In genomic region chr2:101151859-101152194, GRCh38 we compare ENCODE assay signal across 8 cellular contexts. TPM values are rescaled to one million over a fixed set of nuclear protein-coding genes. Genes with fewer than 3 reads are reported as not detected.
DNase-seq lines count a peak whose midpoint lies in the region; ATAC-seq and TF ChIP-seq lines count a peak whose summit lies in the region.

No MANE protein-coding gene starts in this region.

- H2BK5ac ChIP-seq in trophoblast cell (ENCODE audit: low read depth, low read length, poor library complexity): no peak overlapping the region

- no peaks in the 10 kb centered on the region for H3K9me3 ChIP-seq in RWPE2 (ENCODE audit: severe bottlenecking)
- H3K9me3 ChIP-seq in trophoblast cell (ENCODE audit: insufficient read depth, low read depth, low read length): no peaks in the 10 kb centered on the region

- no peak overlapping the region for H2BK120ac ChIP-seq in trophoblast cell (ENCODE audit: insufficient read depth, low read length, poor library complexity)

- no peak overlapping the region for H3K14ac ChIP-seq in trophoblast cell (ENCODE audit: low read length)

- H3K4ac ChIP-seq in trophoblast cell (ENCODE audit: low read depth, low read length): no peak overlapping the region

- DNase-seq in GM12865 (ENCODE audit: low read depth): peak; percentile 18
- DNase-seq in RWPE2 (ENCODE audit: low spot score): no peak
- no peak for DNase-seq in fibroblast of the aortic adventitia (ENCODE audit: low read depth)
- DNase-seq in trophoblast cell: peak in 1 of 2 donors; percentile 22

- H2BK12ac ChIP-seq in trophoblast cell (ENCODE audit: low read length): no peak overlapping the region

- no peak overlapping the region for H3K9ac ChIP-seq in trophoblast cell (ENCODE audit: low read length)

- no peak overlapping the region for H2AK5ac ChIP-seq in trophoblast cell (ENCODE audit: low read length)

- no peak overlapping the region for H4K91ac ChIP-seq in trophoblast cell (ENCODE audit: low read depth, low read length)

- H3K79me2 ChIP-seq in trophoblast cell (ENCODE audit: control insufficient read depth, insufficient read depth, low read length, poor library complexity): peaks cover 4% of the 10 kb centered on the region

- H2AFZ ChIP-seq in trophoblast cell (ENCODE audit: insufficient read depth, low read length, poor library complexity): peak overlapping the region; percentile 77

- H3K79me1 ChIP-seq in trophoblast cell (ENCODE audit: low read length): peaks cover 4% of the 10 kb centered on the region

- no peaks in the 10 kb centered on the region for H3K36me3 ChIP-seq in RWPE2 (ENCODE audit: low read depth)
- H3K36me3 ChIP-seq in trophoblast cell (ENCODE audit: control insufficient read depth in 1 of 2, insufficient read depth in 2 of 2, low read length in 2 of 2): no peaks in the 10 kb centered on the region

- no peak for TF ChIP-seq CTCF in GM12865 (IDR thresholded peaks at IDR 0.05; ENCODE audit: insufficient read depth, low read depth, low read length, missing control alignments)
- no peak for TF ChIP-seq CTCF in RWPE2 (IDR thresholded peaks at IDR 0.05; ENCODE audit: poor library complexity, severe bottlenecking)
- TF ChIP-seq CTCF in fibroblast of the aortic adventitia (IDR thresholded peaks at IDR 0.05; ENCODE audit: insufficient read depth, low read length): no peak

- peak overlapping the region; percentile 26 for H4K8ac ChIP-seq in trophoblast cell (ENCODE audit: low read depth, low read length)

- H3K4me2 ChIP-seq in trophoblast cell (ENCODE audit: low read length): peak overlapping the region; percentile 63

- H3K27ac ChIP-seq in RWPE2 (ENCODE audit: poor library complexity, severe bottlenecking): peak overlapping the region; percentile 62
- H3K27ac ChIP-seq in trophoblast cell (ENCODE audit: low read depth, low read length): no peak overlapping the region

- H3K18ac ChIP-seq in trophoblast cell (ENCODE audit: low read length): no peak overlapping the region

- H4K12ac ChIP-seq in trophoblast cell (ENCODE audit: low read depth, low read length): no peak overlapping the region

- ATAC-seq in RWPE2 (ENCODE audit: low read depth) (no peak), HG03565 (IDR thresholded peaks at IDR 0.05; ENCODE audit: unreplicated experiment) (no peak), GM18867 (IDR thresholded peaks at IDR 0.05; ENCODE audit: unreplicated experiment) (no peak), HG03097 (IDR thresholded peaks at IDR 0.05; ENCODE audit: low FRiP score, unreplicated experiment) (no peak), HG03095 (IDR thresholded peaks at IDR 0.05; ENCODE audit: unreplicated experiment) (no peak)

- no peaks in the 10 kb centered on the region for H3K27me3 ChIP-seq in RWPE2 (ENCODE audit: insufficient read depth, poor library complexity, severe bottlenecking)
- no peaks in the 10 kb centered on the region for H3K27me3 ChIP-seq in trophoblast cell (ENCODE audit: insufficient read depth, low read length)

- H3K4me1 ChIP-seq in RWPE2 (ENCODE audit: insufficient read depth, poor library complexity, severe bottlenecking): peaks cover 23% of the 10 kb centered on the region
- peaks cover 4 to 15% of the 10 kb centered on the region in 2 experiments for H3K4me1 ChIP-seq in trophoblast cell (ENCODE audit: control insufficient read depth in 1 of 2, insufficient read depth in 2 of 2, low read length in 2 of 2)

- H3K23ac ChIP-seq in trophoblast cell (ENCODE audit: low read length): no peak overlapping the region

- WGBS in trophoblast cell (ENCODE audit: extremely low coverage, insufficient coverage, insufficient read length): no CpG with 5 or more reads among the region's 14 CpGs

- H3K4me3 ChIP-seq in GM12865 (ENCODE audit: low read depth, low read length) (peak overlapping the region; percentile 66), RWPE2 (ENCODE audit: severe bottlenecking) (peak overlapping the region; percentile 87), fibroblast of the aortic adventitia (ENCODE audit: low read depth, low read length) (peak overlapping the region; percentile 73), trophoblast cell (ENCODE audit: low read depth, low read length) (peak overlapping the region; percentile 69)

RNA-seq across cellular contexts. Expression of gene TBC1D8, which starts 0.6 kb away (rescaled TPM):
- total RNA-seq in fibroblast of the aortic adventitia (ENCODE audit: low replicate concordance): 12.4 and 21.3 TPM in 2 replicates
- polyA plus RNA-seq in trophoblast cell (2013): 3.6 and 4.0 TPM in 2 replicates
